ENCODE assay signal across 6 cellular contexts in the genomic region with DNA sequence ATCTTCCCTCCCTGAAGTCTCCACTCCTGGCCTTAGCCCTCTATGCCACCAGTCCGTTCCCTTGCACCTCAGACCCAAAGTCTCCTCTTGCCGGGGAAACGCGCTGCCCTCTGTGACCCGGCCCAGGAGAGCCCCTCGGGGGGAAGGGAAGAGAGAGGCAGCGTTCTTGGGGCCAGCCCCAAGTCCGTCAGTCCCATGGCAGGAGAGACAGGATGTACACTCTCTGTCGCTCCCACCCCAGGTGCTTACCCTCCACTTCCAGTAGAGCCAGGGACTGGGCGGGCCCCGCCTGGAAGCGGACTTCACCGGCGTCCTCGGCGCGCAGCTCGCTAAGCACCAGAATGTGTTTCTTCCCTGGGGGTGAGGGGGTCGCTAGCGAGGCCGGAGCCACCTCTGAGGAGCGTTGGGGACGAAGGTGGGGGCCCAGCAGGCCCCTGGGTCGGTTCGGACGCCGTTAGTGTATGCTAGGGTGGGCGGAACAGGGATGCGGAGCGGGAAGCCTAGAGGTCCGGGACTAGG. TPM values are rescaled to one million over a fixed set of nuclear protein-coding genes. Genes with fewer than 3 reads are reported as not detected.
A peak's percentile ranks its signal among the peaks of the same experiment; 100 is the strongest.
DNase-seq lines count a peak whose midpoint lies in the region; ATAC-seq and TF ChIP-seq lines count a peak whose summit lies in the region.

No MANE protein-coding gene starts in this region.

- H3K4me1 ChIP-seq in BLaER1 (peaks cover 14% of the 10 kb centered on the region), lower lobe of right lung (peaks cover 14% of the 10 kb centered on the region)

- CTCF ChIA-PET in activated CD4-positive, alpha-beta memory T cell treated with anti-CD3 and anti-CD28 coated beads for 36 hours (lab: Charles Lee) = interaction anchor here (0.7 to 3.8 kb wide), 5 partner anchors 8 to 42 kb away, joined by 4 to 17 read pairs (median 9); partner anchors contain the start of genes CHPF and TMEM198

- H3K27ac Mint-ChIP-seq in activated CD4-positive, alpha-beta memory T cell treated with anti-CD3 and anti-CD28 coated beads for 36 hours = no peak overlapping the region

- no peak for DNase-seq in HFF-Myc (ENCODE audit: extremely low read depth, low read depth)
- peak; percentile 46 for DNase-seq in activated CD4-positive, alpha-beta memory T cell treated with anti-CD3 and anti-CD28 coated beads for 36 hours
- DNase-seq in lower lobe of right lung = no peak
- no peak for DNase-seq in effector CD4-positive, alpha-beta T cell
- DNase-seq in NCI-H2171 treated with DMSO at 0.1 percent for 48 hours (lab: John Stamatoyannopoulos, UW) = no peak

- no peaks in the 10 kb centered on the region for H3K36me3 Mint-ChIP-seq in activated CD4-positive, alpha-beta memory T cell treated with anti-CD3 and anti-CD28 coated beads for 36 hours

- H3K4me3 Mint-ChIP-seq in activated CD4-positive, alpha-beta memory T cell treated with anti-CD3 and anti-CD28 coated beads for 36 hours = peak overlapping the region; percentile 68

- intact Hi-C loops in activated CD4-positive, alpha-beta memory T cell treated with anti-CD3 and anti-CD28 coated beads for 36 hours (cut with micrococcal nuclease) = loop anchor here (1.0 kb wide), 4 partner anchors 9 to 164 kb away; partner anchors contain the start of genes CHPF, GMPPA and STK11IP
- intact Hi-C loops in lower lobe of right lung (cut with DNase I) = no loop called here

- H3K4me1 Mint-ChIP-seq in activated CD4-positive, alpha-beta memory T cell treated with anti-CD3 and anti-CD28 coated beads for 36 hours (ENCODE audit: low read depth) = peaks cover 10% of the 10 kb centered on the region

- no peaks in the 10 kb centered on the region for H3K9me3 Mint-ChIP-seq in activated CD4-positive, alpha-beta memory T cell treated with anti-CD3 and anti-CD28 coated beads for 36 hours

- H3K27me3 ChIP-seq in BLaER1 (peaks cover 8% of the 10 kb centered on the region; the same call in 1 of the 2 replicates), lower lobe of right lung (ENCODE audit: low read depth) (peaks cover 30% of the 10 kb centered on the region)

- peak overlapping the region; percentile 41 for H3K9ac ChIP-seq in BLaER1

- H4K20me1 ChIP-seq in BLaER1 = 0 out of 2 replicates have a peak, but pooled peaks cover 5% of the 10 kb centered on the region

- peak; percentile 26 to 51 for ATAC-seq in lower lobe of right lung

- H3K27ac ChIP-seq in BLaER1 = 0 out of 2 replicates have a peak overlapping the region, but pooled peaks have one; percentile 22
- H3K27ac ChIP-seq in lower lobe of right lung = no peak overlapping the region

- TF ChIP-seq CTCF in HFF-Myc (IDR thresholded peaks at IDR 0.05; ENCODE audit: low read depth, low read length, missing control alignments) (no peak), lower lobe of right lung (IDR thresholded peaks at IDR 0.05) (no peak)

- H3K9me3 ChIP-seq in BLaER1 (no peaks in the 10 kb centered on the region), lower lobe of right lung (no peaks in the 10 kb centered on the region)

- H3K36me3 ChIP-seq in BLaER1 = peaks cover 10% of the 10 kb centered on the region; the same call in 1 of the 2 replicates
- H3K36me3 ChIP-seq in lower lobe of right lung = no peaks in the 10 kb centered on the region

- POLR2A ChIA-PET in activated CD4-positive, alpha-beta memory T cell treated with anti-CD3 and anti-CD28 coated beads for 36 hours (lab: Charles Lee) = interaction anchor here (0.6 kb wide), 2 partner anchors 9 to 165 kb away, joined by 3 read pairs; partner anchors contain the start of gene CHPF

- H3K4me2 ChIP-seq in BLaER1 = peak overlapping the region; percentile 89

- peak overlapping the region; percentile 66 for H3K4me3 ChIP-seq in BLaER1
- H3K4me3 ChIP-seq in HFF-Myc (replicated peaks; ENCODE audit: low read depth, low read length) = peak overlapping the region; percentile 44
- peak overlapping the region; percentile 71 for H3K4me3 ChIP-seq in lower lobe of right lung

- peaks cover 37% of the 10 kb centered on the region for H3K27me3 Mint-ChIP-seq in activated CD4-positive, alpha-beta memory T cell treated with anti-CD3 and anti-CD28 coated beads for 36 hours

RNA-seq across cellular contexts. Expression of gene TMEM198, which starts 8.1 kb away (rescaled TPM):
- 1 to 10 TPM; 2.6 to 4.4 TPM for total RNA-seq in activated CD4-positive, alpha-beta memory T cell treated with anti-CD3 and anti-CD28 coated beads for 36 hours
- 1.4 TPM for total RNA-seq in lower lobe of right lung

RNA-seq across cellular contexts. Expression of gene CHPF, which starts 8.3 kb away (rescaled TPM):
- 10 to 100 TPM; 19.9 to 21.0 TPM for total RNA-seq in activated CD4-positive, alpha-beta memory T cell treated with anti-CD3 and anti-CD28 coated beads for 36 hours
- 23.2 TPM for total RNA-seq in lower lobe of right lung

RNA-seq across cellular contexts. Expression of gene OBSL1, which starts 19.4 kb away (rescaled TPM):
- under 1 TPM; 0.83 to 0.94 TPM for total RNA-seq in activated CD4-positive, alpha-beta memory T cell treated with anti-CD3 and anti-CD28 coated beads for 36 hours
- total RNA-seq in lower lobe of right lung = 49.4 TPM

RNA-seq across cellular contexts. Expression of gene INHA, which starts 20.2 kb away (rescaled TPM):
- not detected for total RNA-seq in activated CD4-positive, alpha-beta memory T cell treated with anti-CD3 and anti-CD28 coated beads for 36 hours
- not detected for total RNA-seq in lower lobe of right lung

RNA-seq across cellular contexts. Expression of gene ASIC4, which starts 37.6 kb away (rescaled TPM):
- under 1 TPM in 1 of 2 experiments, not detected in 1; 0.07 TPM for total RNA-seq in activated CD4-positive, alpha-beta memory T cell treated with anti-CD3 and anti-CD28 coated beads for 36 hours
- total RNA-seq in lower lobe of right lung = 0.53 TPM

Comparison
In these comparisons a context has a peak if more than half of its experiments do, and no peak if none do; other contexts are left out.
1. RNA of gene OBSL1, which starts 19.4 kb away (total RNA-seq): 49.4 TPM in lower lobe of right lung (single experiment); 0.83 to 0.94 TPM in activated CD4-positive, alpha-beta memory T cell treated with anti-CD3 and anti-CD28 coated beads for 36 hours; every median in the first group is over 10 times any median in the second.
2. Peak in every context shown above with its lines, with median percentiles within 50 percentile points of each other: H3K4me3 ChIP-seq.